Comparison of ENCODE assay signal across 10 cellular contexts in genomic region chr17:2954898-2955445, GRCh38.
DNase-seq lines count a peak whose midpoint lies in the region; ATAC-seq, FAIRE-seq and TF ChIP-seq lines count a peak whose summit lies in the region.
"Had no signal": no experiment of that assay in that cellular context is flagged by ENCODE, and none has a peak within 500 bp of the region (broad histone marks: within the 10 kb centered on the region; RNA-seq: fewer than 3 reads in every experiment).

No MANE protein-coding gene starts in this region.

- H3K9me3 Mint-ChIP-seq in activated naive CD8-positive, alpha-beta T cell treated with anti-CD3 and anti-CD28 coated beads, Interleukin-2, amount 50 U/mL, for 24 hours, result no peaks in the 10 kb centered on the region
- no peaks in the 10 kb centered on the region for H3K9me3 Mint-ChIP-seq in activated naive CD8-positive, alpha-beta T cell treated with anti-CD3 and anti-CD28 coated beads for 36 hours

- DNase-seq in activated naive CD8-positive, alpha-beta T cell treated with anti-CD3 and anti-CD28 coated beads, Interleukin-2, amount 50 U/mL, for 24 hours, result no peak
- no peak for DNase-seq in activated naive CD8-positive, alpha-beta T cell treated with anti-CD3 and anti-CD28 coated beads for 36 hours
- DNase-seq in RPMI7951 (ENCODE audit: low read depth) (peak; percentile 92), fibroblast of the aortic adventitia (ENCODE audit: low read depth) (peak; percentile 93), ureter (ENCODE audit: low spot score) (peak; percentile 34), KG1 (lab: John Stamatoyannopoulos, UW) (no peak), GM19239 (ENCODE audit: insufficient read length, low spot score) (no peak), middle frontal gyrus (ENCODE audit: extremely low spot score, low spot score) (no peak)
- DNase-seq: hypothalamus, NCI-H82 had no signal

- peak; percentile 54 for ATAC-seq in activated naive CD8-positive, alpha-beta T cell treated with anti-CD3 and anti-CD28 coated beads, Interleukin-2, amount 50 U/mL, for 24 hours

- FAIRE-seq in GM19239 (lab: Jason Lieb, UNC), result no peak

- peaks cover 6% of the 10 kb centered on the region for H3K27me3 Mint-ChIP-seq in activated naive CD8-positive, alpha-beta T cell treated with anti-CD3 and anti-CD28 coated beads, Interleukin-2, amount 50 U/mL, for 24 hours
- H3K27me3 Mint-ChIP-seq in activated naive CD8-positive, alpha-beta T cell treated with anti-CD3 and anti-CD28 coated beads for 36 hours, result peaks cover 5% of the 10 kb centered on the region

- no peaks in the 10 kb centered on the region for H3K36me3 Mint-ChIP-seq in activated naive CD8-positive, alpha-beta T cell treated with anti-CD3 and anti-CD28 coated beads, Interleukin-2, amount 50 U/mL, for 24 hours (ENCODE audit: low read depth)
- no peaks in the 10 kb centered on the region for H3K36me3 Mint-ChIP-seq in activated naive CD8-positive, alpha-beta T cell treated with anti-CD3 and anti-CD28 coated beads for 36 hours

- H3K27ac Mint-ChIP-seq in activated naive CD8-positive, alpha-beta T cell treated with anti-CD3 and anti-CD28 coated beads, Interleukin-2, amount 50 U/mL, for 24 hours, result peak overlapping the region; percentile 77
- H3K27ac Mint-ChIP-seq in activated naive CD8-positive, alpha-beta T cell treated with anti-CD3 and anti-CD28 coated beads for 36 hours, result no peak overlapping the region

- H3K4me3 Mint-ChIP-seq in activated naive CD8-positive, alpha-beta T cell treated with anti-CD3 and anti-CD28 coated beads, Interleukin-2, amount 50 U/mL, for 24 hours, result no peak overlapping the region
- H3K4me3 Mint-ChIP-seq in activated naive CD8-positive, alpha-beta T cell treated with anti-CD3 and anti-CD28 coated beads for 36 hours, result no peak overlapping the region

- peaks cover 13% of the 10 kb centered on the region for H3K4me1 Mint-ChIP-seq in activated naive CD8-positive, alpha-beta T cell treated with anti-CD3 and anti-CD28 coated beads, Interleukin-2, amount 50 U/mL, for 24 hours
- H3K4me1 Mint-ChIP-seq in activated naive CD8-positive, alpha-beta T cell treated with anti-CD3 and anti-CD28 coated beads for 36 hours, result peaks cover 7% of the 10 kb centered on the region

- TF ChIP-seq CTCF in fibroblast of the aortic adventitia (IDR thresholded peaks at IDR 0.05; ENCODE audit: insufficient read depth, low read length), result no peak

- no peak overlapping the region for H3K4me3 ChIP-seq in fibroblast of the aortic adventitia (ENCODE audit: low read depth, low read length)

Comparison
In these comparisons a context has a peak if more than half of its experiments do, and no peak if none do; other contexts are left out.
1. DNase-seq: peak in RPMI7951 (single experiment), fibroblast of the aortic adventitia (single experiment) and ureter (single experiment); none in activated naive CD8-positive, alpha-beta T cell treated with anti-CD3 and anti-CD28 coated beads, Interleukin-2, amount 50 U/mL, for 24 hours (single experiment), activated naive CD8-positive, alpha-beta T cell treated with anti-CD3 and anti-CD28 coated beads for 36 hours (single experiment), KG1 (single experiment), GM19239 (single experiment) and middle frontal gyrus (single experiment).